In genomic region chr7:1555813-1556540, GRCh38 we compare ENCODE assay signal across 8 cellular contexts. TPM values are rescaled to one million over a fixed set of nuclear protein-coding genes. Genes with fewer than 3 reads are reported as not detected.
DNase-seq lines count a peak whose midpoint lies in the region; ATAC-seq and TF ChIP-seq lines count a peak whose summit lies in the region.

TMEM184A (minus strand) TSS chr7:1556205; CDS start chr7:1555484, 721 bp downstream.

- H3K4me2 ChIP-seq in osteoblast (ENCODE audit: insufficient read depth, low read length), result peak within 1 kb of the TSS; percentile 74

- TF ChIP-seq CTCF in GM12875 (IDR thresholded peaks at IDR 0.05; ENCODE audit: borderline replicate concordance, insufficient read depth, low read depth, low read length) (peak; percentile 55; the same call in 1 of the 2 replicates), osteoblast (IDR thresholded peaks at IDR 0.05; ENCODE audit: extremely low read depth, low read depth, low read length) (no peak)

- H2AFZ ChIP-seq in osteoblast (ENCODE audit: low read length), result peak within 1 kb of the TSS; percentile 76

- no peaks in the 10 kb centered on the region for H3K36me3 ChIP-seq in osteoblast (ENCODE audit: insufficient read depth, low read length)

- H3K4me1 ChIP-seq in osteoblast (ENCODE audit: insufficient read depth, low read length), result peaks cover 13% of the 10 kb centered on the region

- DNase-seq in NCI-H1694 (lab: John Stamatoyannopoulos, UW), result peak; percentile 37
- peak; percentile 51 to 53 for DNase-seq in activated CD4-positive, alpha-beta T cell treated with anti-CD3 and anti-CD28 coated beads for 4 hours
- no peak for DNase-seq in epithelial cell of prostate (ENCODE audit: low read depth, low spot score)
- DNase-seq in osteoblast (ENCODE audit: insufficient read length, low spot score, missing footprints), result peak; percentile 91
- DNase-seq in OCI-M2 (lab: John Stamatoyannopoulos, UW; ENCODE audit: unreplicated experiment), result no peak
- no peak for DNase-seq in hepatic stellate cell (ENCODE audit: low spot score)

- H3K4me3 ChIP-seq in GM12875 (ENCODE audit: low read depth, low read length), result no peak within 1 kb of the TSS
- peak within 1 kb of the TSS; percentile 49 for H3K4me3 ChIP-seq in osteoblast (ENCODE audit: insufficient read depth, low read length)

- no peaks in the 10 kb centered on the region for H3K9me3 ChIP-seq in osteoblast (ENCODE audit: low read depth, low read length)

- no peaks in the 10 kb centered on the region for H4K20me1 ChIP-seq in osteoblast (ENCODE audit: insufficient read depth, low read length)

- H3K27me3 ChIP-seq in osteoblast (ENCODE audit: insufficient read depth, low read length), result no peaks in the 10 kb centered on the region

- no peak for ATAC-seq in GM21367 (IDR thresholded peaks at IDR 0.05; ENCODE audit: unreplicated experiment)

- H3K27ac ChIP-seq in epithelial cell of prostate (peak within 1 kb of the TSS; percentile 94), osteoblast (ENCODE audit: low read depth, low read length) (no peak within 1 kb of the TSS)

- H3K79me2 ChIP-seq in osteoblast (ENCODE audit: insufficient read depth, low read length), result no peaks in the 10 kb centered on the region

RNA-seq across cellular contexts. Expression of gene TMEM184A, which starts in this region (rescaled TPM):
- under 0.01 TPM in 2 replicates for total RNA-seq in osteoblast

Comparison
In these comparisons a context has a peak if more than half of its experiments do, and no peak if none do; other contexts are left out.
1. Peak in DNase-seq, H3K4me3 ChIP-seq and H3K4me2 ChIP-seq in osteoblast; RNA of the gene not detected or under 1 TPM.
2. DNase-seq: peak in NCI-H1694 (single experiment) and activated CD4-positive, alpha-beta T cell treated with anti-CD3 and anti-CD28 coated beads for 4 hours (2 of 2); none in epithelial cell of prostate (single experiment), OCI-M2 (single experiment) and hepatic stellate cell (single experiment).